Comparison of ENCODE assay signal across 1 cellular context in the genomic region with DNA sequence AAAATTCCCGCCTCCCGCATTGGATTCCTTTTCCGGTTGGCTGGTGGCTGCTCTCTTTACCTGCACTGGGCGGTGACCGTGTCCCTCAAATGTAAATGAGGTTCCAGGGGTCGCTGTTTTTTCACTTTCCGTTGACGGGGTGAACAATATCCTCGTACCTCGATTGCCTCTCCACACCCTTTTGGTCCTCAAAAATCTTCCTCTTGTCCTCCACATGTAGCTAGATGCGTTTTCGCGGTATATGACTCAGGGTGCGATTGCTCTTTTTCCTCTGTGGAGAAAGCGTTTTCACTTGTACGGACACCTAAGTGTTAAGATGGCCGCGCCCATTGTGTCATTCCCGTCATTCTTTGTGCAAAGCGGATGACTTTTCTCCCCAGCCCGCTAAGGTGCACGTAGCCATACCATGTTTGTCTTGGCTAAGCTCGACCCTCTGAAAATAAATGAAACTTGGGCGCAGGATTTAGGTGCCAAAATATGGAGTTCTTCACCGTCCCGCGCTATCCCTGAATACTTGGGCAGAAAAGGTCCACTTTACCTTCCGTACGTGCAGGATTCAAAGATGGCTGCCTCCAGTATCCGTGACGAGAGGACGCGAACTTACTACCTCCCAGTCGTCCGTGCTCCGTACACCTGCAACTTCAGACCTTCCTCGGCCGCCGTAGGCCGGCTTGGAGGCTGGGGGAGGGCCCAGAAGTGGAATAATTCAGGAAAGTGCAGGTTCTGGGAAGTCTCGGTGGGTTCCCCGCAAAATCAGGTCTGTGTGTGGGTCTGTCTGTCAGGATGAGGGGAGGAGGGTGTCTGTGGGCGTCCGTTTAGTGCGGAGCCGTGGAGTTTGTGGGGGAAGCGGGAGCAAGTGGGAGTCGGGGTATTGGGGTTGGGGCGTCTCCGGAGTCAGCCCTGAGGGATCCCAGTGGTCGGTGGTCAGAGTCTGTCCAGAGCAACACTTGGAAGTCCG.
TF ChIP-seq lines count a peak whose summit lies in the region.

A gene (plus strand): TSS at position 689 of the 958 bp plus-strand sequence. CDS start 8,749 bp downstream, outside the sequence.

TF ChIP-seq in K562, 482 proteins besides CTCF, POLR2A, EP300 and RAD21 (continued from another document and continues in another):
- TF ChIP-seq, protein P1, sequence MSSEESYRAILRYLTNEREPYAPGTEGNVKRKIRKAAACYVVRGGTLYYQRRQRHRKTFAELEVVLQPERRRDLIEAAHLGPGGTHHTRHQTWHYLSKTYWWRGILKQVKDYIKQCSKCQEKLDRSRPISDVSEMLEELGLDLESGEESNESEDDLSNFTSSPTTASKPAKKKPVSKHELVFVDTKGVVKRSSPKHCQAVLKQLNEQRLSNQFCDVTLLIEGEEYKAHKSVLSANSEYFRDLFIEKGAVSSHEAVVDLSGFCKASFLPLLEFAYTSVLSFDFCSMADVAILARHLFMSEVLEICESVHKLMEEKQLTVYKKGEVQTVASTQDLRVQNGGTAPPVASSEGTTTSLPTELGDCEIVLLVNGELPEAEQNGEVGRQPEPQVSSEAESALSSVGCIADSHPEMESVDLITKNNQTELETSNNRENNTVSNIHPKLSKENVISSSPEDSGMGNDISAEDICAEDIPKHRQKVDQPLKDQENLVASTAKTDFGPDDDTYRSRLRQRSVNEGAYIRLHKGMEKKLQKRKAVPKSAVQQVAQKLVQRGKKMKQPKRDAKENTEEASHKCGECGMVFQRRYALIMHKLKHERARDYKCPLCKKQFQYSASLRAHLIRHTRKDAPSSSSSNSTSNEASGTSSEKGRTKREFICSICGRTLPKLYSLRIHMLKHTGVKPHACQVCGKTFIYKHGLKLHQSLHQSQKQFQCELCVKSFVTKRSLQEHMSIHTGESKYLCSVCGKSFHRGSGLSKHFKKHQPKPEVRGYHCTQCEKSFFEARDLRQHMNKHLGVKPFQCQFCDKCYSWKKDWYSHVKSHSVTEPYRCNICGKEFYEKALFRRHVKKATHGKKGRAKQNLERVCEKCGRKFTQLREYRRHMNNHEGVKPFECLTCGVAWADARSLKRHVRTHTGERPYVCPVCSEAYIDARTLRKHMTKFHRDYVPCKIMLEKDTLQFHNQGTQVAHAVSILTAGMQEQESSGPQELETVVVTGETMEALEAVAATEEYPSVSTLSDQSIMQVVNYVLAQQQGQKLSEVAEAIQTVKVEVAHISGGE (CRISPR knock-in tag; IDR thresholded peaks at IDR 0.05), result peak in 1 of 3 experiments; percentile 76; a peak in 2 of 6 replicates
- TF ChIP-seq SP2 (IDR thresholded peaks at IDR 0.05; ENCODE audit: extremely low read depth, low read depth, low read length, poor library complexity, severe bottlenecking) (peak; percentile 11), U2AF2 (optimal IDR thresholded peaks at IDR 0.05; ENCODE audit: low read depth, low read length) (no peak), SPI1 (IDR thresholded peaks at IDR 0.05; ENCODE audit: borderline replicate concordance, low read depth, low read length) (no peak), POLR2B (IDR thresholded peaks at IDR 0.05; ENCODE audit: low read depth, partially characterized antibody) (peak; percentile 61), TARDBP (IDR thresholded peaks at IDR 0.05) (no peak), ZNF444 (CRISPR knock-in tag; IDR thresholded peaks at IDR 0.05) (no peak), GTF2F1 (IDR thresholded peaks at IDR 0.05; ENCODE audit: low read depth, low read length) (0 out of 2 replicates have a peak, but pooled peaks have one; percentile 37), ZNF134 (CRISPR knock-in tag; conservative IDR thresholded peaks at IDR 0.05) (0 out of 2 replicates have a peak, but pooled peaks have one; percentile 10), BRD4 (IDR thresholded peaks at IDR 0.05) (no peak), TSC22D4 (tag; IDR thresholded peaks at IDR 0.05) (no peak), ZNF57 (CRISPR knock-in tag; IDR thresholded peaks at IDR 0.05) (no peak), GATAD2A (IDR thresholded peaks at IDR 0.05) (0 out of 2 replicates have a peak, but pooled peaks have one; percentile 30), ZNF174 (CRISPR knock-in tag; IDR thresholded peaks at IDR 0.05) (no peak), HLTF (IDR thresholded peaks at IDR 0.05) (peak; percentile 73; the same call in 1 of the 2 replicates), ZNF584 (CRISPR knock-in tag; IDR thresholded peaks at IDR 0.05; ENCODE audit: low read depth) (no peak), SMAD3 (CRISPR knock-in tag; conservative IDR thresholded peaks at IDR 0.05) (no peak), ZNF561 (CRISPR knock-in tag; conservative IDR thresholded peaks at IDR 0.05) (no peak), ZEB2 (IDR thresholded peaks at IDR 0.05) (0 out of 2 replicates have a peak, but pooled peaks have one; percentile 14), ZNF324 (CRISPR knock-in tag; IDR thresholded peaks at IDR 0.05) (0 out of 2 replicates have a peak, but pooled peaks have one; percentile 19), EHMT2 (IDR thresholded peaks at IDR 0.05) (no peak), ZNF408 (CRISPR knock-in tag; IDR thresholded peaks at IDR 0.05; ENCODE audit: low read depth) (no peak), MTA1 (IDR thresholded peaks at IDR 0.05; ENCODE audit: borderline replicate concordance) (no peak), MBD2 (IDR thresholded peaks at IDR 0.05; ENCODE audit: borderline replicate concordance, low read depth) (no peak), NFIC (IDR thresholded peaks at IDR 0.05) (peak; percentile 17; the same call in 1 of the 2 replicates), FOS (IDR thresholded peaks at IDR 0.05; ENCODE audit: extremely low read depth, insufficient read length) (peak; percentile 26), PHB (CRISPR knock-in tag; IDR thresholded peaks at IDR 0.05) (no peak), IRF2 (CRISPR knock-in tag; IDR thresholded peaks at IDR 0.05) (no peak), ZNF764 (CRISPR knock-in tag; IDR thresholded peaks at IDR 0.05; ENCODE audit: low read depth) (peak; percentile 20; the same call in 1 of the 2 replicates), RBFOX2 (IDR thresholded peaks at IDR 0.05; ENCODE audit: low read depth, low read length) (peak; percentile 62), MTA3 (IDR thresholded peaks at IDR 0.05; ENCODE audit: borderline replicate concordance) (peak; percentile 98), HCFC1 (IDR thresholded peaks at IDR 0.05; ENCODE audit: low read depth, low read length) (peak; percentile 81), ZFPM2 (CRISPR knock-in tag; IDR thresholded peaks at IDR 0.05) (no peak), SOX6 (IDR thresholded peaks at IDR 0.05) (peak; percentile 42; the same call in 1 of the 2 replicates), KAT2B (IDR thresholded peaks at IDR 0.05; ENCODE audit: low read depth, low read length) (no peak), KLF16 (IDR thresholded peaks at IDR 0.05) (peak; percentile 82), PTTG1 (tag; IDR thresholded peaks at IDR 0.05; ENCODE audit: low read depth) (no peak)
- TF ChIP-seq, protein P2, sequence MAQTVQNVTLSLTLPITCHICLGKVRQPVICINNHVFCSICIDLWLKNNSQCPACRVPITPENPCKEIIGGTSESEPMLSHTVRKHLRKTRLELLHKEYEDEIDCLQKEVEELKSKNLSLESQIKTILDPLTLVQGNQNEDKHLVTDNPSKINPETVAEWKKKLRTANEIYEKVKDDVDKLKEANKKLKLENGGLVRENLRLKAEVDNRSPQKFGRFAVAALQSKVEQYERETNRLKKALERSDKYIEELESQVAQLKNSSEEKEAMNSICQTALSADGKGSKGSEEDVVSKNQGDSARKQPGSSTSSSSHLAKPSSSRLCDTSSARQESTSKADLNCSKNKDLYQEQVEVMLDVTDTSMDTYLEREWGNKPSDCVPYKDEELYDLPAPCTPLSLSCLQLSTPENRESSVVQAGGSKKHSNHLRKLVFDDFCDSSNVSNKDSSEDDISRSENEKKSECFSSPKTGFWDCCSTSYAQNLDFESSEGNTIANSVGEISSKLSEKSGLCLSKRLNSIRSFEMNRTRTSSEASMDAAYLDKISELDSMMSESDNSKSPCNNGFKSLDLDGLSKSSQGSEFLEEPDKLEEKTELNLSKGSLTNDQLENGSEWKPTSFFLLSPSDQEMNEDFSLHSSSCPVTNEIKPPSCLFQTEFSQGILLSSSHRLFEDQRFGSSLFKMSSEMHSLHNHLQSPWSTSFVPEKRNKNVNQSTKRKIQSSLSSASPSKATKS (CRISPR knock-in tag; IDR thresholded peaks at IDR 0.05), result no peak
- TF ChIP-seq, protein P3, sequence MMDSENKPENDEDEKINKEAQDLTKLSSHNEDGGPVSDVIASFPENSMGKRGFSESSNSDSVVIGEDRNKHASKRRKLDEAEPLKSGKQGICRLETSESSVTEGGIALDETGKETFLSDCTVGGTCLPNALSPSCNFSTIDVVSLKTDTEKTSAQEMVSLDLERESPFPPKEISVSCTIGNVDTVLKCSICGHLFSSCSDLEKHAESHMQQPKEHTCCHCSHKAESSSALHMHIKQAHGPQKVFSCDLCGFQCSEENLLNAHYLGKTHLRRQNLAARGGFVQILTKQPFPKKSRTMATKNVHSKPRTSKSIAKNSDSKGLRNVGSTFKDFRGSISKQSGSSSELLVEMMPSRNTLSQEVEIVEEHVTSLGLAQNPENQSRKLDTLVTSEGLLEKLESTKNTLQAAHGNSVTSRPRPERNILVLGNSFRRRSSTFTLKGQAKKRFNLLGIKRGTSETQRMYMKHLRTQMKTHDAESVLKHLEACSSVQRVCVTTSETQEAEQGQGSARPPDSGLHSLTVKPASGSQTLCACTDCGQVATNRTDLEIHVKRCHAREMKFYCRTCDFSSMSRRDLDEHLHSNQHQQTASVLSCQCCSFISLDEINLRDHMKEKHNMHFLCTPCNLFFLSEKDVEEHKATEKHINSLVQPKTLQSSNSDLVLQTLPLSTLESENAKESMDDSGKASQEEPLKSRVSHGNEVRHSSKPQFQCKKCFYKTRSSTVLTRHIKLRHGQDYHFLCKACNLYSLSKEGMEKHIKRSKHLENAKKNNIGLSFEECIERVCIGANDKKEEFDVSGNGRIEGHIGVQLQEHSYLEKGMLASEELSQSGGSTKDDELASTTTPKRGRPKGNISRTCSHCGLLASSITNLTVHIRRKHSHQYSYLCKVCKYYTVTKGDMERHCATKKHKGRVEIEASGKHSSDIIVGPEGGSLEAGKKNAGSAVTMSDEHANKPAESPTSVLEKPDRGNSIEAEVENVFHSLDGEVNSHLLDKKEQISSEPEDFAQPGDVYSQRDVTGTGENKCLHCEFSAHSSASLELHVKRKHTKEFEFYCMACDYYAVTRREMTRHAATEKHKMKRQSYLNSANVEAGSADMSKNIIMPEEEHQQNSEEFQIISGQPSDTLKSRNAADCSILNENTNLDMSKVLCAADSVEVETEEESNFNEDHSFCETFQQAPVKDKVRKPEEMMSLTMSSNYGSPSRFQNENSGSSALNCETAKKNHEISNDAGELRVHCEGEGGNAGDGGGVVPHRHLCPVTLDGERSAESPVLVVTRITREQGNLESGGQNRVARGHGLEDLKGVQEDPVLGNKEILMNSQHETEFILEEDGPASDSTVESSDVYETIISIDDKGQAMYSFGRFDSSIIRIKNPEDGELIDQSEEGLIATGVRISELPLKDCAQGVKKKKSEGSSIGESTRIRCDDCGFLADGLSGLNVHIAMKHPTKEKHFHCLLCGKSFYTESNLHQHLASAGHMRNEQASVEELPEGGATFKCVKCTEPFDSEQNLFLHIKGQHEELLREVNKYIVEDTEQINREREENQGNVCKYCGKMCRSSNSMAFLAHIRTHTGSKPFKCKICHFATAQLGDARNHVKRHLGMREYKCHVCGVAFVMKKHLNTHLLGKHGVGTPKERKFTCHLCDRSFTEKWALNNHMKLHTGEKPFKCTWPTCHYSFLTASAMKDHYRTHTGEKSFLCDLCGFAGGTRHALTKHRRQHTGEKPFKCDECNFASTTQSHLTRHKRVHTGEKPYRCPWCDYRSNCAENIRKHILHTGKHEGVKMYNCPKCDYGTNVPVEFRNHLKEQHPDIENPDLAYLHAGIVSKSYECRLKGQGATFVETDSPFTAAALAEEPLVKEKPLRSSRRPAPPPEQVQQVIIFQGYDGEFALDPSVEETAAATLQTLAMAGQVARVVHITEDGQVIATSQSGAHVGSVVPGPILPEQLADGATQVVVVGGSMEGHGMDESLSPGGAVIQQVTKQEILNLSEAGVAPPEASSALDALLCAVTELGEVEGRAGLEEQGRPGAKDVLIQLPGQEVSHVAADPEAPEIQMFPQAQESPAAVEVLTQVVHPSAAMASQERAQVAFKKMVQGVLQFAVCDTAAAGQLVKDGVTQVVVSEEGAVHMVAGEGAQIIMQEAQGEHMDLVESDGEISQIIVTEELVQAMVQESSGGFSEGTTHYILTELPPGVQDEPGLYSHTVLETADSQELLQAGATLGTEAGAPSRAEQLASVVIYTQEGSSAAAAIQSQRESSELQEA (IDR thresholded peaks at IDR 0.05; ENCODE audit: low read depth), result peak; percentile 97
- TF ChIP-seq, protein P4, sequence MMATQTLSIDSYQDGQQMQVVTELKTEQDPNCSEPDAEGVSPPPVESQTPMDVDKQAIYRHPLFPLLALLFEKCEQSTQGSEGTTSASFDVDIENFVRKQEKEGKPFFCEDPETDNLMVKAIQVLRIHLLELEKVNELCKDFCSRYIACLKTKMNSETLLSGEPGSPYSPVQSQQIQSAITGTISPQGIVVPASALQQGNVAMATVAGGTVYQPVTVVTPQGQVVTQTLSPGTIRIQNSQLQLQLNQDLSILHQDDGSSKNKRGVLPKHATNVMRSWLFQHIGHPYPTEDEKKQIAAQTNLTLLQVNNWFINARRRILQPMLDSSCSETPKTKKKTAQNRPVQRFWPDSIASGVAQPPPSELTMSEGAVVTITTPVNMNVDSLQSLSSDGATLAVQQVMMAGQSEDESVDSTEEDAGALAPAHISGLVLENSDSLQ (IDR thresholded peaks at IDR 0.05), result peak; percentile 99
- TF ChIP-seq, protein P5, sequence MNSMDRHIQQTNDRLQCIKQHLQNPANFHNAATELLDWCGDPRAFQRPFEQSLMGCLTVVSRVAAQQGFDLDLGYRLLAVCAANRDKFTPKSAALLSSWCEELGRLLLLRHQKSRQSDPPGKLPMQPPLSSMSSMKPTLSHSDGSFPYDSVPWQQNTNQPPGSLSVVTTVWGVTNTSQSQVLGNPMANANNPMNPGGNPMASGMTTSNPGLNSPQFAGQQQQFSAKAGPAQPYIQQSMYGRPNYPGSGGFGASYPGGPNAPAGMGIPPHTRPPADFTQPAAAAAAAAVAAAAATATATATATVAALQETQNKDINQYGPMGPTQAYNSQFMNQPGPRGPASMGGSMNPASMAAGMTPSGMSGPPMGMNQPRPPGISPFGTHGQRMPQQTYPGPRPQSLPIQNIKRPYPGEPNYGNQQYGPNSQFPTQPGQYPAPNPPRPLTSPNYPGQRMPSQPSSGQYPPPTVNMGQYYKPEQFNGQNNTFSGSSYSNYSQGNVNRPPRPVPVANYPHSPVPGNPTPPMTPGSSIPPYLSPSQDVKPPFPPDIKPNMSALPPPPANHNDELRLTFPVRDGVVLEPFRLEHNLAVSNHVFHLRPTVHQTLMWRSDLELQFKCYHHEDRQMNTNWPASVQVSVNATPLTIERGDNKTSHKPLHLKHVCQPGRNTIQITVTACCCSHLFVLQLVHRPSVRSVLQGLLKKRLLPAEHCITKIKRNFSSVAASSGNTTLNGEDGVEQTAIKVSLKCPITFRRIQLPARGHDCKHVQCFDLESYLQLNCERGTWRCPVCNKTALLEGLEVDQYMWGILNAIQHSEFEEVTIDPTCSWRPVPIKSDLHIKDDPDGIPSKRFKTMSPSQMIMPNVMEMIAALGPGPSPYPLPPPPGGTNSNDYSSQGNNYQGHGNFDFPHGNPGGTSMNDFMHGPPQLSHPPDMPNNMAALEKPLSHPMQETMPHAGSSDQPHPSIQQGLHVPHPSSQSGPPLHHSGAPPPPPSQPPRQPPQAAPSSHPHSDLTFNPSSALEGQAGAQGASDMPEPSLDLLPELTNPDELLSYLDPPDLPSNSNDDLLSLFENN (IDR thresholded peaks at IDR 0.05; ENCODE audit: low read depth in 2 of 2, low read length in 2 of 2), result 0 out of 4 replicates have a peak, but pooled peaks of 1 of the 2 experiments have one; percentile 17
